ENCODE assay signal across 9 cellular contexts in the genomic region with DNA sequence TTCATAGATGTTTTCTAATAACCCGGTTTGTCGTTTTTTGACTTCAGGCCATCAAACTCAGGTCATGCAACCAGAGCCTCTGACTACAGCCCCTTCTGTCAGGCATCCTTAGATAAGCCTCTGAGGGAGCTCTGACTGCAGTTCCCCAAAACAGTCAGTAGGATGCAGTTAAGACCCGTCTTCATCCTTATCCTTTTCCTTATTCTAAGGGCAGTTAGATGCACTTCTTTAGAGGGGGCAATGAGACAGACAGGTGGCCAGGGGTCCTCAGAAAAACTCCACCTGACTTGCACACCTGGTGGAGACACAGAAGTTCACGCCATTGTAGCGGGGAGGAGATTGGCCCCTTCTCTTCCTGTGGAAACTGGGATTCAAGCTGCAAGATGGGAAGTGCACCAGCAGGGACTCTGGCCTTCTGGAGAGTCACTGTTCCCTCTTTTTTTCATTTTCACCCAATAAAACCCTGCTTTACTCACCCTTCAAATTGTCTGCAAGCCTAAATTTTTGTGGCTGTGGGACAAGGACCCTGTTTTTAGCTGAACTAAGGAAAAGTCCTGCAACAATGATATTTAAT.
DNase-seq lines count a peak whose midpoint lies in the region; ATAC-seq and TF ChIP-seq lines count a peak whose summit lies in the region.
"Had no signal": no experiment of that assay in that cellular context is flagged by ENCODE, and none has a peak within 500 bp of the region (broad histone marks: within the 10 kb centered on the region; RNA-seq: fewer than 3 reads in every experiment).

No MANE protein-coding gene starts in this region.

- H3K36me3 Mint-ChIP-seq in chondrocyte (ENCODE audit: low read depth) = peaks cover 2% of the 10 kb centered on the region

- no peaks in the 10 kb centered on the region for H3K27me3 Mint-ChIP-seq in chondrocyte (ENCODE audit: low read depth)
- H3K27me3 Mint-ChIP-seq: central memory CD8-positive, alpha-beta T cell had no signal

- H3K27ac Mint-ChIP-seq in chondrocyte (ENCODE audit: unreplicated experiment) = no peak overlapping the region

- H3K9me3 Mint-ChIP-seq in chondrocyte (ENCODE audit: low read depth) = peaks cover 5% of the 10 kb centered on the region

- peak; percentile 1 for DNase-seq in KBM-7
- no peak for DNase-seq in chondrocyte (ENCODE audit: low spot score)
- peak; percentile 24 for DNase-seq in renal cortical epithelial cell (ENCODE audit: low read depth)
- DNase-seq in NK-92 (lab: John Stamatoyannopoulos, UW; ENCODE audit: unreplicated experiment) = no peak
- no peak for DNase-seq in activated CD4-positive, CD25-positive, alpha-beta regulatory T cell (lab: John Stamatoyannopoulos, UW)

- H3K4me3 Mint-ChIP-seq in chondrocyte (ENCODE audit: unreplicated experiment) = no peak overlapping the region
- H3K4me3 Mint-ChIP-seq: central memory CD8-positive, alpha-beta T cell had no signal

- H3K4me1 Mint-ChIP-seq in chondrocyte (ENCODE audit: low read depth) = no peaks in the 10 kb centered on the region
- H3K4me1 Mint-ChIP-seq: central memory CD8-positive, alpha-beta T cell had no signal

- in situ Hi-C loops in KBM-7 (cut with MboI; ENCODE audit: low pct_unique_long_range_greater_than_20kb, low sequenced_read_pairs) = no loop called here

- ATAC-seq in GM18868 (IDR thresholded peaks at IDR 0.05; ENCODE audit: unreplicated experiment) (peak; percentile 79), GM21367 (IDR thresholded peaks at IDR 0.05; ENCODE audit: unreplicated experiment) (no peak)
- ATAC-seq: Right ventricle myocardium inferior had no signal

- peak; percentile 74 for TF ChIP-seq CTCF in chondrocyte (IDR thresholded peaks at IDR 0.05)

Comparison
In these comparisons a context has a peak if more than half of its experiments do, and no peak if none do; other contexts are left out.
1. DNase-seq: peak in KBM-7 (single experiment) and renal cortical epithelial cell (single experiment); none in chondrocyte (single experiment), NK-92 (single experiment) and activated CD4-positive, CD25-positive, alpha-beta regulatory T cell (0 of 4).